In genomic region chr10:91711885-91712284, GRCh38 we compare ENCODE assay signal across 11 cellular contexts.
DNase-seq lines count a peak whose midpoint lies in the region; ATAC-seq, FAIRE-seq and TF ChIP-seq lines count a peak whose summit lies in the region.
"Had no signal": no experiment of that assay in that cellular context is flagged by ENCODE, and none has a peak within 500 bp of the region (broad histone marks: within the 10 kb centered on the region; RNA-seq: fewer than 3 reads in every experiment).

No MANE protein-coding gene starts in this region.

- H3K36me3 ChIP-seq in BLaER1 (no peaks in the 10 kb centered on the region), adipocyte (ENCODE audit: control insufficient read depth, insufficient read depth, low read length, severe bottlenecking) (no peaks in the 10 kb centered on the region), tibial artery (no peaks in the 10 kb centered on the region), pancreas (no peaks in the 10 kb centered on the region)
- H3K36me3 ChIP-seq: thyroid gland had no signal

- H4K20me1 ChIP-seq in BLaER1: no peaks in the 10 kb centered on the region

- H3K9ac ChIP-seq in BLaER1 (peak overlapping the region; percentile 67), adipocyte (ENCODE audit: low read length) (peak overlapping the region; percentile 43)

- ATAC-seq in GM19455 (IDR thresholded peaks at IDR 0.05; ENCODE audit: unreplicated experiment) (peak; percentile 61), HG02973 (IDR thresholded peaks at IDR 0.05; ENCODE audit: unreplicated experiment) (peak; percentile 75), pancreas (no peak), Right ventricle myocardium superior (ENCODE audit: poor library complexity) (no peak)

- TF ChIP-seq CTCF in tibial artery (IDR thresholded peaks at IDR 0.05) (no peak), pancreas (IDR thresholded peaks at IDR 0.05) (no peak)

- H3K36me3 Mint-ChIP-seq in activated naive CD8-positive, alpha-beta T cell treated with anti-CD3 and anti-CD28 coated beads for 36 hours: no peaks in the 10 kb centered on the region

- no peaks in the 10 kb centered on the region for H3K4me1 Mint-ChIP-seq in activated naive CD8-positive, alpha-beta T cell treated with anti-CD3 and anti-CD28 coated beads for 36 hours

- intact Hi-C loops in tibial artery (cut with DNase I; ENCODE audit: low total_unique reads) (no loop called here), pancreas (cut with DNase I) (no loop called here), Right ventricle myocardium superior (cut with DNase I) (no loop called here)

- peak overlapping the region; percentile 80 for H3K27ac ChIP-seq in BLaER1
- peak overlapping the region in 1 of 2 donors; percentile 9 for H3K27ac ChIP-seq in tibial artery
- no peak overlapping the region for H3K27ac ChIP-seq in pancreas
- H3K27ac ChIP-seq: thyroid gland had no signal

- H3K4me1 ChIP-seq in BLaER1 (peaks cover 35% of the 10 kb centered on the region), adipocyte (ENCODE audit: control insufficient read depth, insufficient read depth, low read length) (peaks cover 17% of the 10 kb centered on the region), tibial artery (peaks cover 0 to 9% (median 3%) of the 10 kb centered on the region in 4 donors), pancreas (peaks cover 0 to 6% (median 4%) of the 10 kb centered on the region in 3 donors)

- peaks cover 32% of the 10 kb centered on the region for H3K27me3 Mint-ChIP-seq in activated naive CD8-positive, alpha-beta T cell treated with anti-CD3 and anti-CD28 coated beads for 36 hours

- peak overlapping the region; percentile 77 for H3K4me2 ChIP-seq in BLaER1

- H3K9me3 ChIP-seq in BLaER1: peaks cover 13% of the 10 kb centered on the region
- no peaks in the 10 kb centered on the region for H3K9me3 ChIP-seq in adipocyte (ENCODE audit: control insufficient read depth, low read length)
- peaks cover 0 to 7% (median 0%) of the 10 kb centered on the region in 3 donors for H3K9me3 ChIP-seq in tibial artery
- H3K9me3 ChIP-seq in pancreas: no peaks in the 10 kb centered on the region
- H3K9me3 ChIP-seq: thyroid gland had no signal

- no peak for FAIRE-seq in pancreas (lab: Jason Lieb, UNC)
- FAIRE-seq: endothelial cell of umbilical vein had no signal

- H3K27me3 ChIP-seq in BLaER1: no peaks in the 10 kb centered on the region
- H3K27me3 ChIP-seq in adipocyte (replicated peaks; ENCODE audit: control insufficient read depth, insufficient read depth, low read length): no peaks in the 10 kb centered on the region
- H3K27me3 ChIP-seq in tibial artery: no peaks in the 10 kb centered on the region
- no peaks in the 10 kb centered on the region for H3K27me3 ChIP-seq in pancreas
- H3K27me3 ChIP-seq: thyroid gland had no signal

- H3K4me3 Mint-ChIP-seq in activated naive CD8-positive, alpha-beta T cell treated with anti-CD3 and anti-CD28 coated beads for 36 hours: no peak overlapping the region

- no peak overlapping the region for H3K27ac Mint-ChIP-seq in activated naive CD8-positive, alpha-beta T cell treated with anti-CD3 and anti-CD28 coated beads for 36 hours

- peak overlapping the region; percentile 44 for H3K4me3 ChIP-seq in BLaER1
- peak overlapping the region; percentile 52 for H3K4me3 ChIP-seq in adipocyte (ENCODE audit: low read length)
- H3K4me3 ChIP-seq in tibial artery: no peak overlapping the region
- H3K4me3 ChIP-seq in pancreas: no peak overlapping the region
- H3K4me3 ChIP-seq: thyroid gland had no signal

- no peaks in the 10 kb centered on the region for H3K9me3 Mint-ChIP-seq in activated naive CD8-positive, alpha-beta T cell treated with anti-CD3 and anti-CD28 coated beads for 36 hours

- DNase-seq in adipocyte (ENCODE audit: low read depth) (no peak), tibial artery (no peak), pancreas (no peak), Right ventricle myocardium superior (no peak)
- DNase-seq in activated naive CD8-positive, alpha-beta T cell treated with anti-CD3 and anti-CD28 coated beads for 36 hours: no peak
- DNase-seq: T1000, thyroid gland had no signal

Comparison
In these comparisons a context has a peak if more than half of its experiments do, and no peak if none do; other contexts are left out.
1. H3K4me3 ChIP-seq: peak in BLaER1 (single experiment) and adipocyte (single experiment); none in tibial artery (0 of 2) and pancreas (0 of 4).
2. ATAC-seq: peak in GM19455 (single experiment) and HG02973 (single experiment); none in pancreas (0 of 4) and Right ventricle myocardium superior (single experiment).